8 cellular contexts compared by ENCODE assay signal in the genomic region with DNA sequence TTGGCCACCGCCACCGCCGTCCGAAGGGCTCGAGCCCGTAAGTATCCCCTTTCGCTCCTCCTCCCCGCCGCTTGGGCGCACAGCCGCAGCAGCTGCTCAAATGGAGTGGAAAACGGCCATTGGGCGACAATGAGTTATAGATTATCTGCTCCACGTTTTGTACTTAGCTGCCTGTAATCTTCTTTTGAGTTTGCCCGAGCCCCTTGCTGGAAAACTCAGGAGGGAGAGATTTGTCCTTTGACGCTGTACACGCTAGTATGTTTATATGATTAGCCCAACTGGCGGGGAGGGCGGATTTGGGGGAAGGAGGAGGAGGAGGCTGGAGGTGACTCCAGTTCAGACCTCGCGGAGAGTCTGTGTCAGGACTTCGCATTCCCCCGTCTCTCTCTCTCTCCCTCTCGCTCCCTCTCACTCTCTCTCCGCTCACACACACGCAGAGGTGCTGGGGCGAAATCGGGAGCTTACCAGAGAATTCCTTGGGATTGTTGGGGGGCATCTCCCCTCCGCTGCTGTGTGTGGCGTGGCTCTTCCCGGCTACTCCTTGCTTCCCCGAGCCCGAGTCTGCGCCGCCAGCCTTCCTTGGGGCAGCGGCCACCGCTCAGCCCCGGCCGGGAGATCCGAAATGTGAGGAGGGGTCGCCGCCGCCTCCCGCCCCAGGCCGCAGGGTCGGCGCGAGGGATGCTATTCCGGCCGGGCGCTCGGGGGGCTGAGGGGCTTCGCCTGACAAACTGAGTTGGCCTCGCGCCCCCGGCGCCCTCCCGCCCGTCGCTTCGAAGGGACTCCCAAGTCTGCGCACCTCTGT. TPM values are rescaled to one million over a fixed set of nuclear protein-coding genes. Genes with fewer than 3 reads are reported as not detected.
DNase-seq lines count a peak whose midpoint lies in the region; ATAC-seq and TF ChIP-seq lines count a peak whose summit lies in the region.

No MANE protein-coding gene starts in this region.

- 0% methylated on average over 6 to 60 of the region's 62 CpGs for WGBS in endodermal cell (ENCODE audit: insufficient coverage in 1 of 2, insufficient read length in 1 of 2), 2 experiments
- WGBS in lung, 2 donors: 1% methylated on average over 57 to 62 of the region's 62 CpGs
- WGBS in testis, 2 donors: 0% methylated on average over 37 to 62 of the region's 62 CpGs

- peak overlapping the region; percentile 63 for H3K9ac ChIP-seq in endodermal cell (ENCODE audit: extremely low read depth, low read length, poor library complexity, severe bottlenecking)

- peaks cover 3% of the 10 kb centered on the region for H3K4me1 Mint-ChIP-seq in activated naive CD4-positive, alpha-beta T cell treated with anti-CD3 and anti-CD28 coated beads, Interleukin-2, amount 50 U/mL, for 24 hours
- peaks cover 34% of the 10 kb centered on the region for H3K4me1 Mint-ChIP-seq in endodermal cell

- H3K27ac ChIP-seq in endodermal cell (ENCODE audit: low read depth, low read length) (peak overlapping the region; percentile 96), lung (ENCODE audit: low read depth in 1 of 2, low read length in 1 of 2) (peak overlapping the region; percentile 95), testis (peak overlapping the region; percentile 95 to 96)

- peaks cover 8% of the 10 kb centered on the region for H3K9me3 Mint-ChIP-seq in activated naive CD4-positive, alpha-beta T cell treated with anti-CD3 and anti-CD28 coated beads, Interleukin-2, amount 50 U/mL, for 24 hours
- no peaks in the 10 kb centered on the region for H3K9me3 Mint-ChIP-seq in endodermal cell

- peaks cover 33% of the 10 kb centered on the region for H3K27me3 Mint-ChIP-seq in activated naive CD4-positive, alpha-beta T cell treated with anti-CD3 and anti-CD28 coated beads, Interleukin-2, amount 50 U/mL, for 24 hours
- H3K27me3 Mint-ChIP-seq in endodermal cell (ENCODE audit: insufficient read depth): no peaks in the 10 kb centered on the region

- H3K4me1 ChIP-seq in endodermal cell (ENCODE audit: control insufficient read depth, insufficient read depth, low read length) (no peaks in the 10 kb centered on the region), lung (ENCODE audit: control insufficient read depth in 2 of 2, insufficient read depth in 2 of 2, low read length in 2 of 2) (peaks cover 2% of the 10 kb centered on the region in 2 donors), testis (no peaks in the 10 kb centered on the region)

- peak overlapping the region; percentile 12 for H3K4me3 Mint-ChIP-seq in activated naive CD4-positive, alpha-beta T cell treated with anti-CD3 and anti-CD28 coated beads, Interleukin-2, amount 50 U/mL, for 24 hours
- peak overlapping the region; percentile 94 for H3K4me3 Mint-ChIP-seq in endodermal cell

- no peak for TF ChIP-seq POLR2A in testis (IDR thresholded peaks at IDR 0.05)

- H3K9me3 ChIP-seq in endodermal cell (ENCODE audit: control insufficient read depth, low read length) (no peaks in the 10 kb centered on the region), lung (ENCODE audit: control insufficient read depth in 2 of 2, insufficient read depth in 1 of 2, low read length in 1 of 2) (peaks cover 0 to 3% of the 10 kb centered on the region in 2 donors), testis (no peaks in the 10 kb centered on the region)

- H3K27me3 ChIP-seq in endodermal cell (ENCODE audit: control insufficient read depth, insufficient read depth, low read length, poor library complexity, severe bottlenecking) (no peaks in the 10 kb centered on the region), lung (ENCODE audit: control insufficient read depth, insufficient read depth) (no peaks in the 10 kb centered on the region), testis (no peaks in the 10 kb centered on the region)

- intact Hi-C loops in testis (cut with DNase I; ENCODE audit: low total_unique reads): no loop called here

- ATAC-seq in lung (ENCODE audit: insufficient read depth, low FRiP score): peak; percentile 80

- H3K4me3 ChIP-seq in endodermal cell (ENCODE audit: low read length) (peak overlapping the region; percentile 89), lung (peak overlapping the region; percentile 75), testis (peak overlapping the region; percentile 77 to 90)

- no peak for DNase-seq in activated naive CD4-positive, alpha-beta T cell (lab: John Stamatoyannopoulos, UW)
- DNase-seq in Kasumi-1 (lab: John Stamatoyannopoulos, UW): peak; percentile 16 to 17
- DNase-seq in SHP77 treated with DMSO at 0.1 percent for 48 hours (lab: John Stamatoyannopoulos, UW): peak; percentile 89
- peak; percentile 93 for DNase-seq in endodermal cell
- peak; percentile 73 for DNase-seq in lung (ENCODE audit: low spot score)
- DNase-seq in testis: peak; percentile 89
- no peak for DNase-seq in activated effector memory CD4-positive, alpha-beta T cell treated with anti-CD3 and anti-CD28 coated beads, Interleukin-2, amount 50 U/mL, for 16 hours

- H3K27ac Mint-ChIP-seq in activated naive CD4-positive, alpha-beta T cell treated with anti-CD3 and anti-CD28 coated beads, Interleukin-2, amount 50 U/mL, for 24 hours: no peak overlapping the region
- H3K27ac Mint-ChIP-seq in endodermal cell: peak overlapping the region; percentile 98

- no peaks in the 10 kb centered on the region for H3K36me3 Mint-ChIP-seq in activated naive CD4-positive, alpha-beta T cell treated with anti-CD3 and anti-CD28 coated beads, Interleukin-2, amount 50 U/mL, for 24 hours
- no peaks in the 10 kb centered on the region for H3K36me3 Mint-ChIP-seq in endodermal cell (ENCODE audit: low read depth)

- no peak for TF ChIP-seq CTCF in endodermal cell (conservative IDR thresholded peaks at IDR 0.05)
- TF ChIP-seq CTCF in lung (IDR thresholded peaks at IDR 0.05; ENCODE audit: control extremely low read depth, extremely low read depth): no peak
- no peak for TF ChIP-seq CTCF in testis (IDR thresholded peaks at IDR 0.05)

- H3K36me3 ChIP-seq in endodermal cell (ENCODE audit: control insufficient read depth, insufficient read depth, low read length) (no peaks in the 10 kb centered on the region), lung (ENCODE audit: control insufficient read depth in 2 of 2, insufficient read depth in 2 of 2, low read length in 2 of 2) (no peaks in the 10 kb centered on the region), testis (ENCODE audit: low read depth, missing control alignments) (no peaks in the 10 kb centered on the region)

RNA-seq across cellular contexts. Expression of gene ADGRL2, which starts 0.5 kb away (rescaled TPM):
- total RNA-seq in endodermal cell (10 to 100 TPM; 61.6 to 76.4 TPM), lung (100 to 1,000 TPM in 1 of 2 donors, 10 to 100 TPM in 1; 72.8 to 421 TPM), testis (10 to 100 TPM; 13.5 to 25.2 TPM)
- 173 TPM for polyA plus RNA-seq in endodermal cell (2013, experiment 1 of 2)
- polyA plus RNA-seq in endodermal cell (2013, experiment 2 of 2): 161 TPM
- polyA plus RNA-seq in lung (10 to 100 TPM; 32.5 to 71.3 TPM), testis (ENCODE audit: insufficient read depth, low read depth, low replicate concordance) (13.8 TPM)

Comparison
In these comparisons a context has a peak if more than half of its experiments do, and no peak if none do; other contexts are left out.
1. DNase-seq: peak in Kasumi-1 (2 of 2), SHP77 treated with DMSO at 0.1 percent for 48 hours (single experiment), endodermal cell (single experiment), lung (single experiment) and testis (single experiment); none in activated naive CD4-positive, alpha-beta T cell (0 of 4) and activated effector memory CD4-positive, alpha-beta T cell treated with anti-CD3 and anti-CD28 coated beads, Interleukin-2, amount 50 U/mL, for 16 hours (single experiment).
2. Peak in every context shown above with its lines, with median percentiles within 50 percentile points of each other: H3K27ac ChIP-seq and H3K4me3 ChIP-seq.